ENCODE assay signal across 1 cellular context in the genomic region with DNA sequence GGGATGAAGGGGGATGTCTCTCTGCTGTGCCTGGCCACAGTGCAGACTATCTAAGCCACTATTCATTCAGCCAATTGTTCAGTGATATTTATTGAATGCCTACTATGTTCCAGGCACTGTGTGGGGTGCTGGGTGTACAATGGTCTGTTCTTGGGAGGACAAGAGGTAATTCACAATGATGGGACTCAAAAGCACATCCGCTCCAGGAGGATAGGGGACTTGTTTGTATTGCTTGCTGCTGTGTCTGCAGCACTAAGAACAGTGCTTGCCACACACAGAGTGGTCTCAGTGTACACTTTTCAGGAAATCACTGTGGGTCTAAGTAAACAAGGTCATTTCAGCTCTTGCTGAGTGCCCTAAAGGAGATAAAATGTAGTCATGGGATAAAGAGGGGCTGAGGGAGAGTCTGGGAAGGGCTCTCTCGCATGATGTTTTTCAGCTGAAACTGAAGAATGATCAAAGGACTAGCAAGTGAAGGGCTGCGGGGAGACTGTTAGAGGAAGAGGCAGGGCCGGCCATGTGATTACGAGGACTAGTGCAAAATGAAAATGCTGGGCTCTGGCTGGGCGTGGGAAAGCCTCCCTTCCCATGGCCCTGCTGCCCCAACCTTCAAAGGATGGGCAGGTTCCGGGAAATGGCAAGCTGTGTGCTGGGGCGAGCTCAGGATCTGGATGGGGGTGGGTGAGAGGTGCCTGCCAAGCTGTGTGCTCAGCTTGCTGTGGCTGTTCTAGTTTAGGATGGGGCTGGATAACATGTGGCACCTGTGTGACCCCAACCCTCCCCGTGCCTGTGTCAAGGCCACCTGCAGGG.
TF ChIP-seq lines count a peak whose summit lies in the region.

No MANE protein-coding gene starts in this region.

TF ChIP-seq in HepG2, 621 proteins besides CTCF, POLR2A, EP300 and RAD21:
- TF ChIP-seq, protein P1, sequence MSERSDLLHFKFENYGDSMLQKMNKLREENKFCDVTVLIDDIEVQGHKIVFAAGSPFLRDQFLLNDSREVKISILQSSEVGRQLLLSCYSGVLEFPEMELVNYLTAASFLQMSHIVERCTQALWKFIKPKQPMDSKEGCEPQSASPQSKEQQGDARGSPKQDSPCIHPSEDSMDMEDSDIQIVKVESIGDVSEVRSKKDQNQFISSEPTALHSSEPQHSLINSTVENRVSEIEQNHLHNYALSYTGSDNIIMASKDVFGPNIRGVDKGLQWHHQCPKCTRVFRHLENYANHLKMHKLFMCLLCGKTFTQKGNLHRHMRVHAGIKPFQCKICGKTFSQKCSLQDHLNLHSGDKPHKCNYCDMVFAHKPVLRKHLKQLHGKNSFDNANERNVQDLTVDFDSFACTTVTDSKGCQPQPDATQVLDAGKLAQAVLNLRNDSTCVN (CRISPR knock-in tag; IDR thresholded peaks at IDR 0.05; ENCODE audit: borderline replicate concordance): no peak
- TF ChIP-seq BCL6 (CRISPR knock-in tag; IDR thresholded peaks at IDR 0.05): 0 out of 2 replicates have a peak, but pooled peaks have one; percentile 25
TF ChIP-seq in HepG2: peak in this region for 1.
